8 cellular contexts compared by ENCODE assay signal in the genomic region with DNA sequence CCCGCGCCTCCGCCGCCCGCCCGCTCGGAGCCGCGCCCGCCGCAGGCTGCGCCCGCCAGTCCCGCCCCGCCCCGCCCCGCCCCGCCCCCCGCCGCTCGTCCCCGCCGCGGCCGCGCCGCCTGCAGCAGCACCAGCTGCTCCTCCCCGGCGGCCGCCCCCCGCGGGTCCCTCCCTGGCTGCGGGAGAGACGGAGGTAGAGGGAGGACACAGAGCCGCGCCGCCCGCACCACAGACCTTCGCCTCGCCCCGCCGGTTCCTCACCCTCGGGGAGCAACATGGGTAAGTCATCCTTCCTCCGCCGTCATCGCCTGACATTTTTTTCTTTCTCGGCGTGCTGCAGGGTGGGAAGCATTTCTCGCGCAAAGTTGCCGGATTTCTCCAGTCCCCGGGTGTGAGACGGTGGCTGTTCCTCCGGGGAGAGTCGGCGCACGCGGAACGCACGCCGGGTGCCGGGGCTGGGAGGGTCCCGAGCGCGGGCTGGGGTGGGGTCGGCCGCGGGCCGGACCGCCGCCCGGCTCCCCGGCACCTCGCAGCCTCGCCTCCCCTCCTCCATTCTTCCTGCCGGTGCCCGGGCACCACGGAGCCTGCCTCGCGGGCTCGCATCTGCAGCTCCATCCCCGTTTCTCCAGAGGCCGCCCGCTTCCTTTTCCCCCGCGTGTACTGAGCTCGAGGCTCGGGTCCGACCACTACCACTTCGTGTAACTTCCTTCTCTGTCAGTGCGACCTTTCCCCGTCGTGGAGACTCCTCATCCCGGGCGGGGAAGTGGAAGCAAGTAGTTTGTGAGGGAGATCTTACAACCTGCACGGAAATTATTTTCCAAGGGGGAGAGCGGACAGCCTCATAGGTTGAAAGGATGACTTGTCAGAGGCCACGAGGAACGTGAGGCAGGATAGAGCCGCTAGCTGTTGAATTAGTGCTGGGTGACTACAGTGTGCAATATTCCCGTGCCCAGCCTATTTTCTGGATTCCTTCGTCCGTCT. TPM values are rescaled to one million over a fixed set of nuclear protein-coding genes. Genes with fewer than 3 reads are reported as not detected.
DNase-seq lines count a peak whose midpoint lies in the region; ATAC-seq, FAIRE-seq and TF ChIP-seq lines count a peak whose summit lies in the region.

A gene with protein sequence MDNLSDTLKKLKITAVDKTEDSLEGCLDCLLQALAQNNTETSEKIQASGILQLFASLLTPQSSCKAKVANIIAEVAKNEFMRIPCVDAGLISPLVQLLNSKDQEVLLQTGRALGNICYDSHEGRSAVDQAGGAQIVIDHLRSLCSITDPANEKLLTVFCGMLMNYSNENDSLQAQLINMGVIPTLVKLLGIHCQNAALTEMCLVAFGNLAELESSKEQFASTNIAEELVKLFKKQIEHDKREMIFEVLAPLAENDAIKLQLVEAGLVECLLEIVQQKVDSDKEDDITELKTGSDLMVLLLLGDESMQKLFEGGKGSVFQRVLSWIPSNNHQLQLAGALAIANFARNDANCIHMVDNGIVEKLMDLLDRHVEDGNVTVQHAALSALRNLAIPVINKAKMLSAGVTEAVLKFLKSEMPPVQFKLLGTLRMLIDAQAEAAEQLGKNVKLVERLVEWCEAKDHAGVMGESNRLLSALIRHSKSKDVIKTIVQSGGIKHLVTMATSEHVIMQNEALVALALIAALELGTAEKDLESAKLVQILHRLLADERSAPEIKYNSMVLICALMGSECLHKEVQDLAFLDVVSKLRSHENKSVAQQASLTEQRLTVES (plus strand): TSS at position 94 of the 981 bp plus-strand sequence. CDS start 182 bp downstream, at position 276.

- peaks cover 8% of the 10 kb centered on the region; the same call in 1 of the 2 replicates for H3K36me3 ChIP-seq in RWPE2 (ENCODE audit: low read depth)
- no peaks in the 10 kb centered on the region for H3K36me3 ChIP-seq in adrenal gland (replicated peaks in 1 of 2)
- no peaks in the 10 kb centered on the region for H3K36me3 ChIP-seq in cardiac muscle cell
- H3K36me3 ChIP-seq in parathyroid adenoma (ENCODE audit: control insufficient read depth, insufficient read depth, low read length), result no peaks in the 10 kb centered on the region
- H3K36me3 ChIP-seq in upper lobe of right lung, result no peaks in the 10 kb centered on the region

- H3K9ac ChIP-seq in parathyroid adenoma, result peak within 1 kb of the TSS; percentile 42

- H3K4me1 ChIP-seq in RWPE2 (ENCODE audit: insufficient read depth, poor library complexity, severe bottlenecking) (peaks cover 17% of the 10 kb centered on the region), adrenal gland (replicated peaks in 1 of 2) (peaks cover 12 to 18% of the 10 kb centered on the region in 2 donors), cardiac muscle cell (ENCODE audit: low read depth) (peaks cover 14% of the 10 kb centered on the region), parathyroid adenoma (peaks cover 4% of the 10 kb centered on the region), upper lobe of right lung (peaks cover 21% of the 10 kb centered on the region)

- peak; percentile 12 for ATAC-seq in GM21381 (IDR thresholded peaks at IDR 0.05; ENCODE audit: unreplicated experiment)
- peak; percentile 48 for ATAC-seq in RWPE2 (ENCODE audit: low read depth)
- ATAC-seq in upper lobe of right lung, result peak; percentile 16

- in situ Hi-C loops in Caki2 (cut with HindIII; ENCODE audit: low pct_unique_long_range_greater_than_20kb, low sequenced_read_pairs), result no loop called here

- H3K79me2 ChIP-seq in parathyroid adenoma, result peaks cover 4% of the 10 kb centered on the region

- H3K27ac ChIP-seq in RWPE2 (ENCODE audit: poor library complexity, severe bottlenecking) (peak within 1 kb of the TSS; percentile 81), adrenal gland (peak within 1 kb of the TSS; percentile 70 to 99 (median 98)), cardiac muscle cell (peak within 1 kb of the TSS; percentile 99), parathyroid adenoma (peak within 1 kb of the TSS; percentile 98), upper lobe of right lung (peak within 1 kb of the TSS; percentile 99)

- TF ChIP-seq CTCF in RWPE2 (IDR thresholded peaks at IDR 0.05; ENCODE audit: poor library complexity, severe bottlenecking), result no peak
- TF ChIP-seq CTCF in adrenal gland (IDR thresholded peaks at IDR 0.05), result no peak
- no peak for TF ChIP-seq CTCF in cardiac muscle cell (IDR thresholded peaks at IDR 0.05; ENCODE audit: low read depth, low read length)
- TF ChIP-seq CTCF in parathyroid adenoma (IDR thresholded peaks at IDR 0.05), result no peak
- no peak for TF ChIP-seq CTCF in upper lobe of right lung (IDR thresholded peaks at IDR 0.05)

- WGBS in adrenal gland, 4 donors, result 0 to 1% (median 1%) methylated on average over 19 to 94 of the region's 103 CpGs

- peak within 1 kb of the TSS; percentile 93 for H2AFZ ChIP-seq in parathyroid adenoma

- TF ChIP-seq POLR2A in adrenal gland (IDR thresholded peaks at IDR 0.05), result peak in 1 of 2 donors; percentile 14

- peak within 1 kb of the TSS; percentile 82 for H3K4me3 ChIP-seq in RWPE2 (ENCODE audit: severe bottlenecking)
- peak within 1 kb of the TSS; percentile 56 to 95 (median 84) for H3K4me3 ChIP-seq in adrenal gland
- H3K4me3 ChIP-seq in cardiac muscle cell, result peak within 1 kb of the TSS; percentile 68
- H3K4me3 ChIP-seq in parathyroid adenoma (ENCODE audit: low read depth, low read length), result peak within 1 kb of the TSS; percentile 86
- H3K4me3 ChIP-seq in upper lobe of right lung, result peak within 1 kb of the TSS; percentile 79

- peak within 1 kb of the TSS; percentile 95 for H3K4me2 ChIP-seq in parathyroid adenoma (ENCODE audit: low read length)

- intact Hi-C loops in adrenal gland (cut with DNase I) (no loop called here), upper lobe of right lung (cut with DNase I) (no loop called here)

- no peak for FAIRE-seq in HTR-8/SVneo (lab: Jason Lieb, UNC)

- no peaks in the 10 kb centered on the region for H3K9me3 ChIP-seq in RWPE2 (ENCODE audit: severe bottlenecking)
- H3K9me3 ChIP-seq in adrenal gland (replicated peaks in 1 of 3), result no peaks in the 10 kb centered on the region
- no peaks in the 10 kb centered on the region for H3K9me3 ChIP-seq in cardiac muscle cell (ENCODE audit: low read depth)
- H3K9me3 ChIP-seq in parathyroid adenoma (ENCODE audit: control insufficient read depth, low read length), result no peaks in the 10 kb centered on the region
- no peaks in the 10 kb centered on the region for H3K9me3 ChIP-seq in upper lobe of right lung

- no peaks in the 10 kb centered on the region for H3K27me3 ChIP-seq in RWPE2 (ENCODE audit: insufficient read depth, poor library complexity, severe bottlenecking)
- H3K27me3 ChIP-seq in adrenal gland, result no peaks in the 10 kb centered on the region
- H3K27me3 ChIP-seq in cardiac muscle cell, result no peaks in the 10 kb centered on the region
- H3K27me3 ChIP-seq in parathyroid adenoma (ENCODE audit: control insufficient read depth, insufficient read depth, low read length), result no peaks in the 10 kb centered on the region
- no peaks in the 10 kb centered on the region for H3K27me3 ChIP-seq in upper lobe of right lung

- DNase-seq in Caki2 (ENCODE audit: low read depth) (peak; percentile 70), HTR-8/SVneo (ENCODE audit: insufficient read length, low spot score) (peak; percentile 8), RWPE2 (ENCODE audit: low spot score) (peak; percentile 71), adrenal gland (peak; percentile 44 to 75 (median 59)), cardiac muscle cell (ENCODE audit: low read depth in 1 of 2, low spot score in 1 of 2) (peak; percentile 59 to 77), upper lobe of right lung (peak; percentile 79)

RNA-seq across cellular contexts. Expression of the gene that starts here (rescaled TPM):
- total RNA-seq in Caki2 (2014; rRNA removed; shearing (Covaris generic); ENCODE audit: low replicate concordance), result 16.3 and 38.7 TPM in 2 replicates
- total RNA-seq in adrenal gland, result 10 to 100 TPM; 10.6 to 28.1 (median 23.8) TPM
- polyA plus RNA-seq in adrenal gland, result 10 to 100 TPM in 1 of 3 donors, 1 to 10 TPM in 2; 5.9 to 38.1 (median 9.7) TPM
- total RNA-seq in cardiac muscle cell, result 40.7 and 42.8 TPM in 2 replicates
- polyA plus RNA-seq in cardiac muscle cell, result 34.8 and 63.6 TPM in 2 replicates
- total RNA-seq in upper lobe of right lung, result 39.1 TPM

Comparison
In these comparisons a context has a peak if more than half of its experiments do, and no peak if none do; other contexts are left out.
1. Peak in every context shown above with its lines: DNase-seq, ATAC-seq, H3K4me3 ChIP-seq and H3K27ac ChIP-seq.
2. DNase-seq: peak in every context shown above with its lines; median percentile 79 in upper lobe of right lung; 71 in RWPE2; 70 in Caki2; 68 in cardiac muscle cell; 59 in adrenal gland; 8 in HTR-8/SVneo.